Comparison of ENCODE assay signal across 8 cellular contexts in genomic region chr19:51904331-51905165, GRCh38. TPM values are rescaled to one million over a fixed set of nuclear protein-coding genes. Genes with fewer than 3 reads are reported as not detected.
DNase-seq lines count a peak whose midpoint lies in the region; ATAC-seq and TF ChIP-seq lines count a peak whose summit lies in the region.

Gene ZNF649, minus strand, starts transcription at chr19:51905017. Its CDS starts 4,910 bp downstream, at chr19:51900107.

- DNase-seq in NCI-H526 (lab: John Stamatoyannopoulos, UW) (peak; percentile 87 to 96), dorsolateral prefrontal cortex (peak; percentile 66 to 86 (median 80)), left lung (peak; percentile 88 to 94), MM.1S (no peak)
- DNase-seq in activated CD4-positive, alpha-beta T cell treated with anti-CD3 and anti-CD28 coated beads, Interleukin-2, amount 50 U/mL, for 48 hours: peak; percentile 81 to 85
- peak; percentile 84 for DNase-seq in stimulated activated CD4-positive, alpha-beta T cell treated with anti-CD3 and anti-CD28 coated beads, Interleukin-1b, Interleukin-23, amount 100 ng/mL, for 48 hours

- H3K27ac ChIP-seq in dorsolateral prefrontal cortex (peak within 1 kb of the TSS in 58 of 59 donors; percentile 60 to 95 (median 86)), left lung (peak within 1 kb of the TSS; percentile 78 to 82), MM.1S (ENCODE audit: low read length) (no peak within 1 kb of the TSS)

- H3K4me1 ChIP-seq in left lung: peaks cover 10 to 12% of the 10 kb centered on the region in 2 donors
- H3K4me1 ChIP-seq in MM.1S (ENCODE audit: low read length): no peaks in the 10 kb centered on the region

- H3F3A ChIP-seq in MM.1S (ENCODE audit: insufficient read depth, low read length): no peaks in the 10 kb centered on the region

- TF ChIP-seq CTCF in dorsolateral prefrontal cortex (IDR thresholded peaks at IDR 0.05 in 54 of 56, conservative IDR thresholded peaks at IDR 0.05 in 2 of 56; ENCODE audit: low read depth in 1 of 56, partially characterized antibody in 56 of 56) (peak in 30 of 56 donors; percentile 8 to 52 (median 28)), left lung (IDR thresholded peaks at IDR 0.05) (no peak), MM.1S (IDR thresholded peaks at IDR 0.05; ENCODE audit: low read length) (no peak)

- H3K9ac ChIP-seq in MM.1S (ENCODE audit: low read length): no peak within 1 kb of the TSS

- intact Hi-C loops in dorsolateral prefrontal cortex (cut with DNase I): loop anchor here (2.0 kb wide), 1 partner anchor 22 kb away; the partner anchor contains the start of gene ZNF613 (in 2 of the 2)
- intact Hi-C loops in left lung (cut with DNase I): no loop called here

- H3K4me3 ChIP-seq in dorsolateral prefrontal cortex (peak within 1 kb of the TSS; percentile 63 to 95 (median 84)), left lung (peak within 1 kb of the TSS; percentile 74 to 75), MM.1S (ENCODE audit: low read length) (no peak within 1 kb of the TSS)

- H4K20me1 ChIP-seq in MM.1S (ENCODE audit: insufficient read depth, low read length): no peaks in the 10 kb centered on the region

- H3K4me2 ChIP-seq in MM.1S (ENCODE audit: low read depth, low read length): no peak within 1 kb of the TSS

- no peaks in the 10 kb centered on the region for H3K79me2 ChIP-seq in MM.1S (ENCODE audit: low read length)

- H3K27me3 ChIP-seq in dorsolateral prefrontal cortex (peaks cover 0 to 20% (median 2%) of the 10 kb centered on the region in 45 donors), left lung (peaks cover 0 to 26% of the 10 kb centered on the region in 2 donors), MM.1S (replicated peaks; ENCODE audit: insufficient read depth, low read length) (no peaks in the 10 kb centered on the region)

- no peaks in the 10 kb centered on the region for H3K9me2 ChIP-seq in MM.1S (replicated peaks; ENCODE audit: insufficient read depth, low read length)

- no peak within 1 kb of the TSS for H2AFZ ChIP-seq in MM.1S (ENCODE audit: low read length)

- H3K36me3 ChIP-seq in left lung (peaks cover 0 to 23% of the 10 kb centered on the region in 2 donors), MM.1S (replicated peaks; ENCODE audit: insufficient read depth, low read length) (no peaks in the 10 kb centered on the region)

- peak; percentile 46 for TF ChIP-seq POLR2A in GM18505 (IDR thresholded peaks at IDR 0.05; ENCODE audit: borderline replicate concordance, extremely low read depth, insufficient read depth, insufficient read length)

- H3K9me3 ChIP-seq in left lung (peaks cover 0 to 74% of the 10 kb centered on the region in 2 donors), MM.1S (replicated peaks; ENCODE audit: insufficient read depth, low read length) (no peaks in the 10 kb centered on the region)

- ATAC-seq in GM18505 (IDR thresholded peaks at IDR 0.05; ENCODE audit: unreplicated experiment) (peak; percentile 86), HG03095 (IDR thresholded peaks at IDR 0.05; ENCODE audit: unreplicated experiment) (peak; percentile 87), left lung (peak; percentile 100)

RNA-seq across cellular contexts. Expression of gene ZNF649, which starts in this region (rescaled TPM):
- 10 to 100 TPM; 11.3 to 46.1 (median 21.5) TPM for total RNA-seq in dorsolateral prefrontal cortex
- 10 to 100 TPM in 1 of 2 donors, 1 to 10 TPM in 1; 8.7 to 11.9 TPM for total RNA-seq in left lung

Comparison
In these comparisons a context has a peak if more than half of its experiments do, and no peak if none do; other contexts are left out.
1. CTCF ChIP-seq: peak in dorsolateral prefrontal cortex (30 of 56); none in left lung (0 of 2) and MM.1S (single experiment).
2. intact Hi-C loops: an anchor here in dorsolateral prefrontal cortex (2.0 kb wide); none called in left lung.
3. Peak in every context shown above with its lines, with median percentiles within 50 percentile points of each other: ATAC-seq.